Comparison of ENCODE assay signal across 11 cellular contexts in the genomic region with DNA sequence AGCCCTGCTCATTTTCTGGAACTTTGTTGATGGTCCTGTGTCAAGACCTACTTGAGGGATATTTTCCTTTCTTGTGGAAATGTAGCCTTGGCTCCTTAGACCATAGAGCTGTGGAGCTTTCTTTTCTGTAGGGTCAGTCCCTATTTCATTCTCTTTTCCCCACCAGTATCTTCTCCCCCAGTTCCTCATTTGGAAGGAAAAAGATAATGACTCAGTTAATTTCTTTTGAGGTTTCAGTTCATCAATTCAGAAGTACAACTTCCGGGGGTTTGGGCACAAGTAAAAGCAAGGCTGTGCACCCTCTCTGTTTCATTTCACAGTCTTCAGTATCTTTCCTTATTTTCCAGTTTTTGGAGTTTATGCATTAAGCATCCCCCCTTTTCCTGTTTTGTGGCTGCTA.
DNase-seq lines count a peak whose midpoint lies in the region; ATAC-seq lines count a peak whose summit lies in the region.
"Had no signal": no experiment of that assay in that cellular context is flagged by ENCODE, and none has a peak within 500 bp of the region (broad histone marks: within the 10 kb centered on the region; RNA-seq: fewer than 3 reads in every experiment).

No MANE protein-coding gene starts in this region.

- peaks cover 50% of the 10 kb centered on the region for H3K4me1 Mint-ChIP-seq in activated T-cell treated with anti-CD3 and anti-CD28 coated beads, Interleukin-2, amount 50 U/mL, for 4 hours (ENCODE audit: low read depth)
- peaks cover 46% of the 10 kb centered on the region for H3K4me1 Mint-ChIP-seq in activated CD4-positive, alpha-beta memory T cell treated with anti-CD3 and anti-CD28 coated beads for 36 hours (ENCODE audit: low read depth)
- peaks cover 43% of the 10 kb centered on the region for H3K4me1 Mint-ChIP-seq in stimulated activated naive CD8-positive, alpha-beta T cell treated with anti-CD3 and anti-CD28 coated beads, Interleukin-15, amount 100 ng/mL, for 72 hours

- peak overlapping the region; percentile 82 for H3K4me3 Mint-ChIP-seq in activated T-cell treated with anti-CD3 and anti-CD28 coated beads, Interleukin-2, amount 50 U/mL, for 4 hours
- peak overlapping the region; percentile 67 for H3K4me3 Mint-ChIP-seq in activated CD4-positive, alpha-beta memory T cell treated with anti-CD3 and anti-CD28 coated beads for 36 hours
- peak overlapping the region; percentile 22 to 55 for H3K4me3 Mint-ChIP-seq in stimulated activated naive CD8-positive, alpha-beta T cell treated with anti-CD3 and anti-CD28 coated beads, Interleukin-15, amount 100 ng/mL, for 72 hours

- peak overlapping the region; percentile 80 for H3K27ac Mint-ChIP-seq in activated CD4-positive, alpha-beta memory T cell treated with anti-CD3 and anti-CD28 coated beads for 36 hours
- peak overlapping the region; percentile 75 to 82 for H3K27ac Mint-ChIP-seq in stimulated activated naive CD8-positive, alpha-beta T cell treated with anti-CD3 and anti-CD28 coated beads, Interleukin-15, amount 100 ng/mL, for 72 hours

- POLR2A ChIA-PET in activated CD4-positive, alpha-beta memory T cell treated with anti-CD3 and anti-CD28 coated beads for 36 hours (lab: Charles Lee), result interaction anchor here (0.6 to 2.1 kb wide), 5 partner anchors 11 to 160 kb away, joined by 3 to 10 read pairs (median 3); no protein-coding TSS in a partner anchor

- CTCF ChIA-PET in activated CD4-positive, alpha-beta memory T cell treated with anti-CD3 and anti-CD28 coated beads for 36 hours (lab: Charles Lee), result interaction anchor here (1.1 to 4.4 kb wide), 5 partner anchors 11 to 65 kb away, joined by 3 to 15 read pairs (median 5); no protein-coding TSS in a partner anchor

- DNase-seq in activated T-cell treated with anti-CD3 and anti-CD28 coated beads, Interleukin-2, amount 50 U/mL, for 4 hours, result no peak
- DNase-seq in activated T-cell treated with anti-CD3 and anti-CD28 coated beads, Interleukin-2, amount 50 U/mL, for 1 hour, result no peak
- DNase-seq in activated CD4-positive, alpha-beta memory T cell treated with anti-CD3 and anti-CD28 coated beads for 36 hours, result no peak
- DNase-seq in stimulated activated naive CD8-positive, alpha-beta T cell treated with anti-CD3 and anti-CD28 coated beads, Interleukin-15, amount 100 ng/mL, for 72 hours, result no peak
- no peak for DNase-seq in putamen (ENCODE audit: low spot score)
- DNase-seq in NCI-H2029 (lab: John Stamatoyannopoulos, UW), result no peak
- DNase-seq: foreskin fibroblast; stimulated activated CD4-positive, alpha-beta T cell treated with anti-CD3 and anti-CD28 coated beads, Interleukin-1b, Interleukin-23, amount 100 ng/mL, for 48 hours; upper lobe of left lung had no signal

- H3K9me3 Mint-ChIP-seq in activated T-cell treated with anti-CD3 and anti-CD28 coated beads, Interleukin-2, amount 50 U/mL, for 4 hours, result peaks cover 22% of the 10 kb centered on the region
- H3K9me3 Mint-ChIP-seq in activated CD4-positive, alpha-beta memory T cell treated with anti-CD3 and anti-CD28 coated beads for 36 hours, result peaks cover 29% of the 10 kb centered on the region
- H3K9me3 Mint-ChIP-seq in stimulated activated naive CD8-positive, alpha-beta T cell treated with anti-CD3 and anti-CD28 coated beads, Interleukin-15, amount 100 ng/mL, for 72 hours, result peaks cover 8 to 30% of the 10 kb centered on the region in 2 donors

- peak; percentile 67 to 69 for ATAC-seq in activated T-cell treated with anti-CD3 and anti-CD28 coated beads, Interleukin-2, amount 50 U/mL, for 4 hours
- ATAC-seq in HG03097 (IDR thresholded peaks at IDR 0.05; ENCODE audit: low FRiP score, unreplicated experiment), result peak; percentile 77
- peak; percentile 46 for ATAC-seq in stimulated activated naive CD8-positive, alpha-beta T cell treated with anti-CD3 and anti-CD28 coated beads, Interleukin-15, amount 100 ng/mL, for 72 hours
- no peak for ATAC-seq in GM19023 (IDR thresholded peaks at IDR 0.05; ENCODE audit: unreplicated experiment)

- intact Hi-C loops in activated CD4-positive, alpha-beta memory T cell treated with anti-CD3 and anti-CD28 coated beads for 36 hours (cut with micrococcal nuclease), result no loop called here

- peaks cover 15% of the 10 kb centered on the region for H3K36me3 Mint-ChIP-seq in activated T-cell treated with anti-CD3 and anti-CD28 coated beads, Interleukin-2, amount 50 U/mL, for 4 hours (ENCODE audit: insufficient read depth)
- H3K36me3 Mint-ChIP-seq in activated CD4-positive, alpha-beta memory T cell treated with anti-CD3 and anti-CD28 coated beads for 36 hours, result peaks cover 12% of the 10 kb centered on the region

- H3K27me3 Mint-ChIP-seq in activated T-cell treated with anti-CD3 and anti-CD28 coated beads, Interleukin-2, amount 50 U/mL, for 4 hours (ENCODE audit: low read depth), result no peaks in the 10 kb centered on the region
- H3K27me3 Mint-ChIP-seq in activated CD4-positive, alpha-beta memory T cell treated with anti-CD3 and anti-CD28 coated beads for 36 hours, result no peaks in the 10 kb centered on the region
- no peaks in the 10 kb centered on the region for H3K27me3 Mint-ChIP-seq in stimulated activated naive CD8-positive, alpha-beta T cell treated with anti-CD3 and anti-CD28 coated beads, Interleukin-15, amount 100 ng/mL, for 72 hours
